ENCODE assay signal across 20 cellular contexts in the genomic region with DNA sequence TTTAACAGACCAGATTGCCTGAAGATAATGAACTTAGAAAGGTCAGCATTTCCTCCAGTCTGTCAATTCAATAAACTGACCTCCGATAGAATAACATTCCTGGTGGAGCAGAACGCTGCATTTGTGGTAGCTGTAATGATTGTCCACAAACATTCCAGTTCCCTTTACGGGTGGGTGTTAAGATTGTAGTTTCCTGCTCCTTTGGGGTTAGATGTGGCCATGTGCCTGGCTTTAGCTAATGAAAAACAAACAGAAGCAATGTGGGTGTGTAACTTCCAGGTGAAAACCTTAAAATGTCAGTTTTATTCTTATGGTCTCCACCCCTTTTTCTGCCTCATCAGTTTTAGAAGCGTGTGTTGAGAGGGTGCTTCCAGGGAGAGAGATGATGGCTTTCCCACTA.
DNase-seq lines count a peak whose midpoint lies in the region; ATAC-seq lines count a peak whose summit lies in the region.
"Had no signal": no experiment of that assay in that cellular context is flagged by ENCODE, and none has a peak within 500 bp of the region (broad histone marks: within the 10 kb centered on the region; RNA-seq: fewer than 3 reads in every experiment).

No MANE protein-coding gene starts in this region.

- H2AFZ ChIP-seq in GM23248: no peak overlapping the region

- H3K36me3 ChIP-seq in BLaER1: no peaks in the 10 kb centered on the region
- H3K36me3 ChIP-seq in GM23248 (ENCODE audit: low read depth): no peaks in the 10 kb centered on the region

- H3K4me2 ChIP-seq in BLaER1 (peak overlapping the region; percentile 57), GM23248 (ENCODE audit: unreplicated experiment) (no peak overlapping the region)

- H3K4me3 ChIP-seq in BLaER1 (no peak overlapping the region), GM23248 (no peak overlapping the region)
- H3K4me3 ChIP-seq: K562 had no signal

- no peaks in the 10 kb centered on the region for H3K9me2 ChIP-seq in GM23248 (ENCODE audit: insufficient read depth)

- H4K20me1 ChIP-seq in BLaER1 (no peaks in the 10 kb centered on the region), GM23248 (ENCODE audit: insufficient read depth) (no peaks in the 10 kb centered on the region)

- H3K79me2 ChIP-seq in GM23248 (ENCODE audit: insufficient read depth): no peaks in the 10 kb centered on the region

- in situ Hi-C loops in GM23248 (cut with MboI): no loop called here

- H3K9me3 ChIP-seq in BLaER1 (no peaks in the 10 kb centered on the region), GM23248 (ENCODE audit: low read depth) (no peaks in the 10 kb centered on the region)

- H3K27ac ChIP-seq in BLaER1: no peak overlapping the region
- no peak overlapping the region for H3K27ac ChIP-seq in GM23248
- H3K27ac ChIP-seq: RWPE1 had no signal

- DNase-seq in DMS79 treated with DMSO at 0.1 percent for 48 hours (lab: John Stamatoyannopoulos, UW) (peak; percentile 74), NCI-H69 (lab: John Stamatoyannopoulos, UW) (peak; percentile 57), left kidney (ENCODE audit: low read depth, low spot score) (peak; percentile 41), T-helper 1 cell (no peak), GM23248 (no peak)
- DNase-seq: CD4-positive, alpha-beta T cell; COR-L47; DMS 273 treated with DMSO at 0.1 percent for 48 hours; DND-41; Kasumi-1; MV-4-11; NCI-H2171 treated with DMSO at 0.1 percent for 48 hours; NCI-H446; NCI-H524 treated with DMSO at 0.1 percent for 48 hours; SHP77 had no signal

- 65 to 67% methylated on average over 4 of the region's 4 CpGs for WGBS in GM23248 (ENCODE audit: low coverage in 1 of 2, low lambda C conversion rate in 2 of 2, missing lambda C conversion rate in 2 of 2), 2 experiments

- ATAC-seq in GM21390 (IDR thresholded peaks at IDR 0.05; ENCODE audit: unreplicated experiment): no peak
- ATAC-seq: K562, Panc1 had no signal

- H3F3A ChIP-seq in GM23248 (ENCODE audit: insufficient read depth): no peaks in the 10 kb centered on the region

- H3K4me1 ChIP-seq in BLaER1: peaks cover 41% of the 10 kb centered on the region
- no peaks in the 10 kb centered on the region for H3K4me1 ChIP-seq in GM23248 (ENCODE audit: insufficient read depth)

- H3K9ac ChIP-seq in BLaER1: no peak overlapping the region
- no peak overlapping the region for H3K9ac ChIP-seq in GM23248

- H3K27me3 ChIP-seq in BLaER1 (no peaks in the 10 kb centered on the region), GM23248 (replicated peaks; ENCODE audit: insufficient read depth) (peaks cover 43% of the 10 kb centered on the region)

Comparison
In these comparisons a context has a peak if more than half of its experiments do, and no peak if none do; other contexts are left out.
1. DNase-seq: peak in DMS79 treated with DMSO at 0.1 percent for 48 hours (single experiment), NCI-H69 (single experiment) and left kidney (single experiment); none in T-helper 1 cell (0 of 5) and GM23248 (single experiment).